In genomic region chr21:33975548-33976081, GRCh38 we compare ENCODE assay signal across 8 cellular contexts.
DNase-seq lines count a peak whose midpoint lies in the region; ATAC-seq and TF ChIP-seq lines count a peak whose summit lies in the region.

No MANE protein-coding gene starts in this region.

- H3K36me3 ChIP-seq in OCI-LY3 (replicated peaks; ENCODE audit: low read depth, low read length), result no peaks in the 10 kb centered on the region
- H3K36me3 ChIP-seq in hepatocyte (replicated peaks; ENCODE audit: insufficient read depth, low read depth), result no peaks in the 10 kb centered on the region

- intact Hi-C loops in posterior cingulate gyrus (cut with DNase I) (no loop called here), lower leg skin (cut with DNase I; ENCODE audit: low total_unique reads) (no loop called here)

- H3K27ac ChIP-seq in OCI-LY3 (ENCODE audit: low read length) (peak overlapping the region; percentile 56), hepatocyte (peak overlapping the region; percentile 90)

- H2AFZ ChIP-seq in OCI-LY3 (ENCODE audit: low read depth, low read length) (peak overlapping the region; percentile 62), hepatocyte (peak overlapping the region; percentile 10)

- H3K27me3 ChIP-seq in OCI-LY3 (ENCODE audit: low read depth, low read length) (no peaks in the 10 kb centered on the region), hepatocyte (no peaks in the 10 kb centered on the region)

- no peak for TF ChIP-seq POLR2A in lower leg skin (IDR thresholded peaks at IDR 0.05)

- H3K9me3 ChIP-seq in OCI-LY3 (ENCODE audit: insufficient read depth, low read length), result no peaks in the 10 kb centered on the region
- no peaks in the 10 kb centered on the region for H3K9me3 ChIP-seq in hepatocyte (ENCODE audit: low read depth)

- DNase-seq in activated T-cell treated with anti-CD3 and anti-CD28 coated beads, Interleukin-2, amount 50 U/mL, for 1 hour, result peak; percentile 59
- DNase-seq in hepatocyte (ENCODE audit: low spot score) (peak; percentile 24), posterior cingulate gyrus (no peak), lower leg skin (ENCODE audit: low spot score in 2 of 2) (no peak)
- DNase-seq in stimulated activated CD8-positive, alpha-beta memory T cell treated with anti-CD3 and anti-CD28 coated beads, Interleukin-15, amount 100 ng/mL, for 24 hours (ENCODE audit: low read depth), result peak; percentile 33

- H3K79me2 ChIP-seq in OCI-LY3 (ENCODE audit: low read length) (no peaks in the 10 kb centered on the region), hepatocyte (no peaks in the 10 kb centered on the region)

- H3K4me2 ChIP-seq in OCI-LY3 (ENCODE audit: low read length) (peak overlapping the region; percentile 75), hepatocyte (peak overlapping the region; percentile 28)

- H4K20me1 ChIP-seq in OCI-LY3 (ENCODE audit: insufficient read depth, low read length), result no peaks in the 10 kb centered on the region
- no peaks in the 10 kb centered on the region for H4K20me1 ChIP-seq in hepatocyte (ENCODE audit: insufficient read depth, poor library complexity, severe bottlenecking)

- TF ChIP-seq CTCF in OCI-LY3 (IDR thresholded peaks at IDR 0.05; ENCODE audit: low read depth, low read length) (no peak), hepatocyte (IDR thresholded peaks at IDR 0.05; ENCODE audit: poor library complexity) (no peak), lower leg skin (IDR thresholded peaks at IDR 0.05) (no peak)

- H3K4me1 ChIP-seq in OCI-LY3 (ENCODE audit: low read length) (peaks cover 22% of the 10 kb centered on the region), hepatocyte (ENCODE audit: insufficient read depth) (peaks cover 24% of the 10 kb centered on the region)

- H3K9ac ChIP-seq in OCI-LY3 (ENCODE audit: low read length), result peak overlapping the region; percentile 51

- ATAC-seq in GM18517 (IDR thresholded peaks at IDR 0.05; ENCODE audit: unreplicated experiment) (peak; percentile 84), HG02798 (IDR thresholded peaks at IDR 0.05; ENCODE audit: poor library complexity, unreplicated experiment) (peak; percentile 83)

- H3K4me3 ChIP-seq in OCI-LY3 (ENCODE audit: low read length) (peak overlapping the region; percentile 52), hepatocyte (no peak overlapping the region), lower leg skin (ENCODE audit: low read depth, poor library complexity, severe bottlenecking) (no peak overlapping the region)

- H3K9me2 ChIP-seq in hepatocyte (replicated peaks; ENCODE audit: insufficient read depth), result no peaks in the 10 kb centered on the region

- WGBS in hepatocyte (ENCODE audit: low lambda C conversion rate, missing lambda C conversion rate), result 78% methylated on average over 7 of the region's 7 CpGs
- WGBS in lower leg skin, 2 donors, result 68 to 78% methylated on average over 7 of the region's 7 CpGs

Comparison
In these comparisons a context has a peak if more than half of its experiments do, and no peak if none do; other contexts are left out.
1. DNase-seq: peak in activated T-cell treated with anti-CD3 and anti-CD28 coated beads, Interleukin-2, amount 50 U/mL, for 1 hour (single experiment), hepatocyte (single experiment) and stimulated activated CD8-positive, alpha-beta memory T cell treated with anti-CD3 and anti-CD28 coated beads, Interleukin-15, amount 100 ng/mL, for 24 hours (single experiment); none in posterior cingulate gyrus (0 of 10) and lower leg skin (0 of 2).